ENCODE assay signal across 10 cellular contexts in genomic region chr22:38736257-38736570, GRCh38. TPM values are rescaled to one million over a fixed set of nuclear protein-coding genes. Genes with fewer than 3 reads are reported as not detected.
DNase-seq lines count a peak whose midpoint lies in the region; ATAC-seq and TF ChIP-seq lines count a peak whose summit lies in the region.
"Had no signal": no experiment of that assay in that cellular context is flagged by ENCODE, and none has a peak within 500 bp of the region (broad histone marks: within the 10 kb centered on the region; RNA-seq: fewer than 3 reads in every experiment).

No MANE protein-coding gene starts in this region.

- DNase-seq in Right ventricle myocardium superior (peak; percentile 28), heart right ventricle (no peak), germinal center (ENCODE audit: low spot score) (no peak), 8988T (no peak)
- DNase-seq: GF-D8, NCI-H2227 treated with DMSO at 0.1 percent for 48 hours had no signal

- H3K4me1 ChIP-seq in heart right ventricle (peaks cover 9 to 65% (median 32%) of the 10 kb centered on the region in 9 donors), subcutaneous abdominal adipose tissue (ENCODE audit: control insufficient read depth in 5 of 5, insufficient read depth in 5 of 5, low read length in 5 of 5) (peaks cover 7 to 27% (median 21%) of the 10 kb centered on the region in 5 donors)

- H3K9me3 ChIP-seq in heart right ventricle (no peaks in the 10 kb centered on the region), subcutaneous abdominal adipose tissue (ENCODE audit: control insufficient read depth in 5 of 5, low read length in 5 of 5) (no peaks in the 10 kb centered on the region)

- peaks cover 18 to 100% (median 54%) of the 10 kb centered on the region in 9 donors for H3K36me3 ChIP-seq in heart right ventricle
- H3K36me3 ChIP-seq in subcutaneous abdominal adipose tissue (ENCODE audit: control insufficient read depth in 5 of 5, insufficient read depth in 5 of 5, low read length in 5 of 5): peaks cover 0 to 94% (median 88%) of the 10 kb centered on the region in 5 donors

- no peak overlapping the region for H3K9ac ChIP-seq in subcutaneous abdominal adipose tissue (ENCODE audit: low read length in 5 of 5)

- H3K27ac ChIP-seq in heart right ventricle: no peak overlapping the region
- H3K27ac ChIP-seq in cingulate gyrus (ENCODE audit: low read depth, low read length): peak overlapping the region; percentile 99
- H3K27ac ChIP-seq in subcutaneous abdominal adipose tissue (ENCODE audit: low read depth, low read length): peak overlapping the region; percentile 30

- H3K27me3 ChIP-seq in heart right ventricle (no peaks in the 10 kb centered on the region), subcutaneous abdominal adipose tissue (ENCODE audit: control insufficient read depth in 5 of 5, insufficient read depth in 4 of 5, low read length in 5 of 5) (no peaks in the 10 kb centered on the region)

- H3K4me3 ChIP-seq in heart right ventricle (no peak overlapping the region), subcutaneous abdominal adipose tissue (ENCODE audit: low read depth in 1 of 5, low read length in 5 of 5) (no peak overlapping the region)

- WGBS in heart right ventricle, 2 donors: 92 to 94% methylated on average over 7 of the region's 7 CpGs

- TF ChIP-seq CTCF in heart right ventricle (IDR thresholded peaks at IDR 0.05): no peak

- ATAC-seq in Right ventricle myocardium superior (ENCODE audit: poor library complexity): no peak
- ATAC-seq in heart right ventricle: no peak
- ATAC-seq: Panc1, right cardiac atrium had no signal

- intact Hi-C loops in Right ventricle myocardium superior (cut with DNase I) (no loop called here), heart right ventricle (cut with DNase I) (no loop called here)

RNA-seq across cellular contexts. Expression of gene SUN2, which starts 19.6 kb away (rescaled TPM):
- total RNA-seq in Right ventricle myocardium superior (117 TPM), heart right ventricle (100 to 1,000 TPM in 5 of 10 donors, 10 to 100 TPM in 5; 70.2 to 178 (median 97.2) TPM)
- 100 to 1,000 TPM in 1 of 2 donors, 10 to 100 TPM in 1; 38.6 to 112 TPM for polyA plus RNA-seq in heart right ventricle

RNA-seq across cellular contexts. Expression of gene GTPBP1, which starts 30.5 kb away (rescaled TPM):
- 30.6 TPM for total RNA-seq in Right ventricle myocardium superior
- total RNA-seq in heart right ventricle: 10 to 100 TPM; 23.0 to 53.2 (median 34.2) TPM
- 10 to 100 TPM; 13.5 to 18.4 TPM for polyA plus RNA-seq in heart right ventricle

RNA-seq across cellular contexts. Expression of gene JOSD1, which starts 35.5 kb away (rescaled TPM):
- 17.2 TPM for total RNA-seq in Right ventricle myocardium superior
- 10 to 100 TPM; 13.7 to 37.3 (median 21.8) TPM for total RNA-seq in heart right ventricle
- polyA plus RNA-seq in heart right ventricle: 10 to 100 TPM in 1 of 2 donors, 1 to 10 TPM in 1; 9.6 to 24.2 TPM

RNA-seq across cellular contexts. Expression of gene TOMM22, which starts 54.5 kb away (rescaled TPM):
- total RNA-seq in Right ventricle myocardium superior (60.9 TPM), heart right ventricle (10 to 100 TPM; 55.7 to 86.2 (median 72.2) TPM)
- 10 to 100 TPM; 23.0 to 40.7 TPM for polyA plus RNA-seq in heart right ventricle

RNA-seq across cellular contexts. Expression of gene DNAL4, which starts 57.7 kb away (rescaled TPM):
- total RNA-seq in Right ventricle myocardium superior (12.2 TPM), heart right ventricle (10 to 100 TPM in 4 of 10 donors, 1 to 10 TPM in 6; 8.3 to 11.7 (median 9.9) TPM)
- polyA plus RNA-seq in heart right ventricle: 10 to 100 TPM in 1 of 2 donors, 1 to 10 TPM in 1; 7.7 to 10.7 TPM

Comparison
In these comparisons a context has a peak if more than half of its experiments do, and no peak if none do; other contexts are left out.
1. H3K27ac ChIP-seq: peak in cingulate gyrus (single experiment) and subcutaneous abdominal adipose tissue (single experiment); none in heart right ventricle (0 of 10).